ENCODE assay signal across 37 cellular contexts in the genomic region with DNA sequence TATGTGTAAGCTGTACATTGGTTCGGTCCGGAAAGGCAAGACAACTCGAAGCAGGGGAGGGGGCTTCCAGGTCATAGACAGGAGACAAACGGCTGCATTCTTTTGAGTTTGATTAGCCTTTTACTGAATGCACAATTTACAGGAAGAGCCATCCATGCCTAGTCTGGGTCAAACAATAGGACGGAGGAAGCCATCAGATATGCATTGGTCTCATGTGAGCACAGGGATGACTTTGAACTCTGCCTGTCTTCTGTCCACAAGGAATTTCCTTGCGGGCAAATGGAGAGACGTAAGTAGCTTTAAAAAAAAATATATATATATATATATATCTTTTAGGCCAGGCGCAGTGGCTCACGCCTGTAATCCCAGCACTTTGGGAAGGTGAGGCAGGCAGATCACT. TPM values are rescaled to one million over a fixed set of nuclear protein-coding genes. Genes with fewer than 3 reads are reported as not detected.
"Had no signal": no experiment of that assay in that cellular context is flagged by ENCODE, and none has a peak within 500 bp of the region (broad histone marks: within the 10 kb centered on the region; RNA-seq: fewer than 3 reads in every experiment).

No MANE protein-coding gene starts in this region.

- H3K27ac ChIP-seq: brain microvascular endothelial cell, coronary artery, epithelial cell of prostate, esophagus squamous epithelium, gastroesophageal sphincter, heart right ventricle, WERI-Rb-1 had no signal

- H3K4me3 Mint-ChIP-seq: activated B cell treated with CpG ODN at 0.5 μM for 24 hours; activated CD4-positive, alpha-beta memory T cell treated with anti-CD3 and anti-CD28 coated beads for 36 hours; activated CD4-positive, alpha-beta T cell treated with anti-CD3 and anti-CD28 coated beads, Interleukin-2, amount 10 ng/mL, durations not matched to agents 24 days and 14 days; activated CD8-positive, alpha-beta memory T cell treated with anti-CD3 and anti-CD28 coated beads, Interleukin-2, amount 10 ng/mL, durations not matched to agents 7 days and 5 days; activated CD8-positive, alpha-beta T cell treated with anti-CD3 and anti-CD28 coated beads, Interleukin-2, amount 10 ng/mL, durations not matched to agents 7 days and 5 days; activated naive CD8-positive, alpha-beta T cell treated with anti-CD3 and anti-CD28 coated beads, Interleukin-2, amount 10 ng/mL, durations not matched to agents 7 days and 5 days; central memory CD8-positive, alpha-beta T cell; dendritic cell treated with granulocyte-macrophage colony-stimulating factor and Interleukin-4, amounts not matched to agents 40 ng/mL and 50 ng/mL, for 4 days; effector memory CD8-positive, alpha-beta T cell had no signal

- H3K27me3 ChIP-seq: brain microvascular endothelial cell had no signal

- H3K36me3 Mint-ChIP-seq: activated CD4-positive, alpha-beta memory T cell treated with anti-CD3 and anti-CD28 coated beads for 36 hours; activated naive CD8-positive, alpha-beta T cell treated with anti-CD3 and anti-CD28 coated beads, Interleukin-2, amount 10 ng/mL, durations not matched to agents 7 days and 5 days had no signal

- ATAC-seq: activated CD4-positive, CD25-positive, alpha-beta regulatory T cell treated with anti-CD3 and anti-CD28 coated beads, Interleukin-2, amount 50 U/mL, for 24 hours; activated CD8-positive, alpha-beta memory T cell treated with anti-CD3 and anti-CD28 coated beads, Interleukin-2, amount 10 ng/mL, durations not matched to agents 7 days and 5 days; activated CD8-positive, alpha-beta T cell treated with anti-CD3 and anti-CD28 coated beads, Interleukin-2, amount 10 ng/mL, durations not matched to agents 7 days and 5 days; effector memory CD8-positive, alpha-beta T cell; gastroesophageal sphincter; heart right ventricle had no signal

- DNase-seq: activated B cell treated with CpG ODN at 0.5 μM for 24 hours; activated CD4-positive, alpha-beta memory T cell treated with anti-CD3 and anti-CD28 coated beads for 36 hours; activated CD4-positive, alpha-beta T cell treated with anti-CD3 and anti-CD28 coated beads, Interleukin-2, amount 10 ng/mL, durations not matched to agents 24 days and 14 days; activated CD8-positive, alpha-beta memory T cell treated with anti-CD3 and anti-CD28 coated beads, Interleukin-2, amount 10 ng/mL, durations not matched to agents 7 days and 5 days; activated CD8-positive, alpha-beta memory T cell treated with anti-CD3 and anti-CD28 coated beads, Interleukin-2, amount 50 U/mL, for 4 hours; activated CD8-positive, alpha-beta T cell treated with anti-CD3 and anti-CD28 coated beads, Interleukin-2, amount 10 ng/mL, durations not matched to agents 7 days and 5 days; activated effector memory CD4-positive, alpha-beta T cell treated with Interleukin-2 at 50 U/mL for 16 hours; activated gamma-delta T cell treated with Interleukin-2 at 50 U/mL for 16 hours; activated naive CD4-positive, alpha-beta T cell treated with anti-CD3 and anti-CD28 coated beads, Interleukin-2, amount 50 U/mL, for 16 hours; activated naive CD4-positive, alpha-beta T cell treated with Interleukin-2 at 50 U/mL for 16 hours; activated naive CD8-positive, alpha-beta T cell treated with anti-CD3 and anti-CD28 coated beads, Interleukin-2, amount 10 ng/mL, durations not matched to agents 7 days and 5 days; activated T-cell treated with anti-CD3 and anti-CD28 coated beads, Interleukin-2, amount 50 U/mL, for 1 hour; activated T-cell treated with anti-CD3 and anti-CD28 coated beads, Interleukin-2, amount 50 U/mL, for 48 hours; brain microvascular endothelial cell; effector CD4-positive, alpha-beta T cell; effector memory CD8-positive, alpha-beta T cell; esophagus squamous epithelium; foreskin melanocyte; heart right ventricle; T-helper 9 cell; WERI-Rb-1 had no signal

- H3K27ac Mint-ChIP-seq: activated B cell treated with CpG ODN at 0.5 μM for 24 hours; activated CD4-positive, alpha-beta memory T cell treated with anti-CD3 and anti-CD28 coated beads for 36 hours; activated CD4-positive, alpha-beta T cell treated with anti-CD3 and anti-CD28 coated beads, Interleukin-2, amount 10 ng/mL, durations not matched to agents 24 days and 14 days; activated CD8-positive, alpha-beta memory T cell treated with anti-CD3 and anti-CD28 coated beads, Interleukin-2, amount 10 ng/mL, durations not matched to agents 7 days and 5 days; activated CD8-positive, alpha-beta T cell treated with anti-CD3 and anti-CD28 coated beads, Interleukin-2, amount 10 ng/mL, durations not matched to agents 7 days and 5 days; activated naive CD8-positive, alpha-beta T cell treated with anti-CD3 and anti-CD28 coated beads, Interleukin-2, amount 10 ng/mL, durations not matched to agents 7 days and 5 days; dendritic cell treated with granulocyte-macrophage colony-stimulating factor and Interleukin-4, amounts not matched to agents 40 ng/mL and 50 ng/mL, for 4 days had no signal

- H3K36me3 ChIP-seq: brain microvascular endothelial cell had no signal

- H3K9me3 ChIP-seq: ascending aorta, esophagus squamous epithelium, gastroesophageal sphincter, heart right ventricle had no signal

- H3K4me3 ChIP-seq: ascending aorta, coronary artery, esophagus squamous epithelium, gastroesophageal sphincter, heart right ventricle had no signal

RNA-seq across cellular contexts. Expression of gene CCNP, which starts 1.9 kb away (rescaled TPM):
- total RNA-seq: activated CD4-positive, alpha-beta memory T cell treated with anti-CD3 and anti-CD28 coated beads for 36 hours; activated CD8-positive, alpha-beta memory T cell treated with anti-CD3 and anti-CD28 coated beads for 36 hours; ascending aorta; bronchial epithelial cell; esophagus squamous epithelium; glomerular endothelial cell; heart right ventricle had no signal

RNA-seq across cellular contexts. Expression of gene TTC9B, which starts 10.2 kb away (rescaled TPM):
- total RNA-seq: activated B cell treated with CpG ODN at 0.5 μM for 24 hours; activated CD4-positive, alpha-beta memory T cell treated with anti-CD3 and anti-CD28 coated beads for 36 hours; activated CD4-positive, alpha-beta T cell treated with anti-CD3 and anti-CD28 coated beads, Interleukin-2, amount 10 ng/mL, durations not matched to agents 24 days and 14 days; activated CD8-positive, alpha-beta memory T cell treated with anti-CD3 and anti-CD28 coated beads for 36 hours; activated CD8-positive, alpha-beta memory T cell treated with anti-CD3 and anti-CD28 coated beads, Interleukin-2, amount 10 ng/mL, durations not matched to agents 7 days and 5 days; activated CD8-positive, alpha-beta T cell treated with anti-CD3 and anti-CD28 coated beads, Interleukin-2, amount 10 ng/mL, durations not matched to agents 7 days and 5 days; activated naive CD8-positive, alpha-beta T cell treated with anti-CD3 and anti-CD28 coated beads, Interleukin-2, amount 10 ng/mL, durations not matched to agents 7 days and 5 days; ascending aorta; bronchial epithelial cell; cardiac septum; esophagus squamous epithelium; fibroblast of lung; fibroblast of villous mesenchyme; gastroesophageal sphincter; glomerular endothelial cell; heart right ventricle; T-helper 1 cell treated with Interleukin-12 subunit alpha and Interleukin-12 subunit beta and Interleukin-4 antibody, amounts not matched to agents 30 ng/mL and 1 ng/mL, for 36 hours; T-helper 2 cell treated with Interferon-gamma antibody and Interleukin-4, amounts not matched to agents 100 ng/mL and 5 ng/mL, for 36 hours had no signal
- polyA plus RNA-seq: esophagus, fibroblast of lung, heart right ventricle had no signal
